In genomic region chr16:68272501-68273209, GRCh38 we compare ENCODE assay signal across 9 cellular contexts.
DNase-seq lines count a peak whose midpoint lies in the region; ATAC-seq and FAIRE-seq lines count a peak whose summit lies in the region.
"Had no signal": no experiment of that assay in that cellular context is flagged by ENCODE, and none has a peak within 500 bp of the region (broad histone marks: within the 10 kb centered on the region; RNA-seq: fewer than 3 reads in every experiment).

No MANE protein-coding gene starts in this region.

- DNase-seq in activated CD4-positive, alpha-beta T cell treated with anti-CD3 and anti-CD28 coated beads for 1 hour, result peak; percentile 48
- no peak for DNase-seq in activated CD4-positive, alpha-beta T cell treated with anti-CD3 and anti-CD28 coated beads for 48 hours
- no peak for DNase-seq in T-helper 2 cell treated with Interferon-gamma antibody and Interleukin-4, amounts not matched to agents 5 μg/mL and 100 μg/mL, for 36 hours (ENCODE audit: low spot score)
- peak; percentile 18 to 22 (median 20) for DNase-seq in effector memory CD8-positive, alpha-beta T cell
- no peak for DNase-seq in HTR-8/SVneo (ENCODE audit: insufficient read length, low spot score)
- no peak for DNase-seq in retina
- no peak for DNase-seq in NCI-H524 treated with DMSO at 0.1 percent for 48 hours (lab: John Stamatoyannopoulos, UW)
- DNase-seq: foreskin melanocyte had no signal

- H3K9ac ChIP-seq in subcutaneous abdominal adipose tissue (ENCODE audit: low read length in 5 of 5), result peak overlapping the region in 1 of 5 donors; percentile 6

- H3K36me3 Mint-ChIP-seq in T-helper 2 cell treated with Interferon-gamma antibody and Interleukin-4, amounts not matched to agents 5 μg/mL and 100 μg/mL, for 36 hours (ENCODE audit: low read depth), result peaks cover 45% of the 10 kb centered on the region
- H3K36me3 Mint-ChIP-seq in effector memory CD8-positive, alpha-beta T cell (ENCODE audit: insufficient read depth), result peaks cover 65% of the 10 kb centered on the region

- H3K4me3 Mint-ChIP-seq in T-helper 2 cell treated with Interferon-gamma antibody and Interleukin-4, amounts not matched to agents 5 μg/mL and 100 μg/mL, for 36 hours, result peak overlapping the region; percentile 81
- peak overlapping the region; percentile 64 to 65 for H3K4me3 Mint-ChIP-seq in effector memory CD8-positive, alpha-beta T cell

- H3K36me3 ChIP-seq in subcutaneous abdominal adipose tissue (ENCODE audit: control insufficient read depth in 5 of 5, insufficient read depth in 5 of 5, low read length in 5 of 5), result peaks cover 8 to 54% (median 20%) of the 10 kb centered on the region in 5 donors

- no peaks in the 10 kb centered on the region for H3K9me3 Mint-ChIP-seq in T-helper 2 cell treated with Interferon-gamma antibody and Interleukin-4, amounts not matched to agents 5 μg/mL and 100 μg/mL, for 36 hours
- H3K9me3 Mint-ChIP-seq in effector memory CD8-positive, alpha-beta T cell, result no peaks in the 10 kb centered on the region

- no peaks in the 10 kb centered on the region for H3K27me3 ChIP-seq in subcutaneous abdominal adipose tissue (ENCODE audit: control insufficient read depth in 5 of 5, insufficient read depth in 4 of 5, low read length in 5 of 5)

- peaks cover 77% of the 10 kb centered on the region for H3K4me1 Mint-ChIP-seq in T-helper 2 cell treated with Interferon-gamma antibody and Interleukin-4, amounts not matched to agents 5 μg/mL and 100 μg/mL, for 36 hours (ENCODE audit: low read depth)
- H3K4me1 Mint-ChIP-seq in effector memory CD8-positive, alpha-beta T cell (ENCODE audit: low read depth in 2 of 2), result peaks cover 47 to 49% of the 10 kb centered on the region in 2 donors

- no peaks in the 10 kb centered on the region for H3K9me3 ChIP-seq in subcutaneous abdominal adipose tissue (ENCODE audit: control insufficient read depth in 5 of 5, low read length in 5 of 5)

- H3K27ac Mint-ChIP-seq in T-helper 2 cell treated with Interferon-gamma antibody and Interleukin-4, amounts not matched to agents 5 μg/mL and 100 μg/mL, for 36 hours, result peak overlapping the region; percentile 86
- H3K27ac Mint-ChIP-seq in effector memory CD8-positive, alpha-beta T cell, result peak overlapping the region; percentile 90 to 95

- peak; percentile 34 for ATAC-seq in effector memory CD8-positive, alpha-beta T cell (replicated peaks)

- H3K4me3 ChIP-seq in subcutaneous abdominal adipose tissue (ENCODE audit: low read depth in 1 of 5, low read length in 5 of 5), result no peak overlapping the region

- no peak for FAIRE-seq in HTR-8/SVneo (lab: Jason Lieb, UNC)

- H3K27ac ChIP-seq in subcutaneous abdominal adipose tissue (ENCODE audit: low read depth, low read length), result peak overlapping the region; percentile 51

- peaks cover 2 to 75% (median 47%) of the 10 kb centered on the region in 5 donors for H3K4me1 ChIP-seq in subcutaneous abdominal adipose tissue (ENCODE audit: control insufficient read depth in 5 of 5, insufficient read depth in 5 of 5, low read length in 5 of 5)

- H3K27me3 Mint-ChIP-seq in T-helper 2 cell treated with Interferon-gamma antibody and Interleukin-4, amounts not matched to agents 5 μg/mL and 100 μg/mL, for 36 hours (ENCODE audit: low read depth), result no peaks in the 10 kb centered on the region
- H3K27me3 Mint-ChIP-seq in effector memory CD8-positive, alpha-beta T cell, result no peaks in the 10 kb centered on the region

Comparison
In these comparisons a context has a peak if more than half of its experiments do, and no peak if none do; other contexts are left out.
1. DNase-seq: peak in activated CD4-positive, alpha-beta T cell treated with anti-CD3 and anti-CD28 coated beads for 1 hour (single experiment) and effector memory CD8-positive, alpha-beta T cell (3 of 3); none in activated CD4-positive, alpha-beta T cell treated with anti-CD3 and anti-CD28 coated beads for 48 hours (single experiment), T-helper 2 cell treated with Interferon-gamma antibody and Interleukin-4, amounts not matched to agents 5 μg/mL and 100 μg/mL, for 36 hours (single experiment), HTR-8/SVneo (single experiment), retina (single experiment) and NCI-H524 treated with DMSO at 0.1 percent for 48 hours (single experiment).